ENCODE assay signal across 16 cellular contexts in genomic region chr11:104609766-104610165, GRCh38.
A peak's percentile ranks its signal among the peaks of the same experiment; 100 is the strongest.
DNase-seq lines count a peak whose midpoint lies in the region; ATAC-seq and TF ChIP-seq lines count a peak whose summit lies in the region.
"Had no signal": no experiment of that assay in that cellular context is flagged by ENCODE, and none has a peak within 500 bp of the region (broad histone marks: within the 10 kb centered on the region; RNA-seq: fewer than 3 reads in every experiment).

No MANE protein-coding gene starts in this region.

- WGBS in mammary epithelial cell (ENCODE audit: low coverage, missing lambda C conversion rate), result 100% methylated on average over 1 of the region's 1 CpG
- WGBS in spleen, 5 donors, result 25 to 39% (median 36%) methylated on average over 1 of the region's 1 CpG

- H2AFZ ChIP-seq in mammary epithelial cell (ENCODE audit: low read depth, low read length), result no peak overlapping the region
- peak overlapping the region; percentile 64 for H2AFZ ChIP-seq in fibroblast of lung (ENCODE audit: low read length)

- H3K27ac ChIP-seq in breast epithelium (peak overlapping the region; percentile 10 to 65), mammary epithelial cell (ENCODE audit: insufficient read depth, low read depth, low read length) (no peak overlapping the region), VCaP (peak overlapping the region; percentile 32), fibroblast of lung (ENCODE audit: insufficient read depth, low read length) (no peak overlapping the region), spleen (peak overlapping the region in 6 of 8 donors; percentile 1 to 60 (median 27))
- H3K27ac ChIP-seq: HL-60, Peyer's patch had no signal

- H3K27me3 ChIP-seq in breast epithelium (no peaks in the 10 kb centered on the region), mammary epithelial cell (ENCODE audit: insufficient read depth, low read length) (no peaks in the 10 kb centered on the region), fibroblast of lung (ENCODE audit: control insufficient read depth, insufficient read depth, low read length) (no peaks in the 10 kb centered on the region), spleen (replicated peaks in 1 of 7) (no peaks in the 10 kb centered on the region)
- H3K27me3 ChIP-seq: BE2C, Peyer's patch, transverse colon had no signal

- dilution Hi-C loops in mammary epithelial cell (cut with HindIII; ENCODE audit: low sequenced_read_pairs), result no loop called here

- H3K36me3 ChIP-seq in breast epithelium, result no peaks in the 10 kb centered on the region
- no peaks in the 10 kb centered on the region for H3K36me3 ChIP-seq in mammary epithelial cell (ENCODE audit: insufficient read depth, low read length)
- H3K36me3 ChIP-seq in fibroblast of lung (ENCODE audit: control insufficient read depth, insufficient read depth, low read length), result no peaks in the 10 kb centered on the region
- H3K36me3 ChIP-seq in spleen, result no peaks in the 10 kb centered on the region
- H3K36me3 ChIP-seq: BE2C, Peyer's patch, transverse colon had no signal

- no peaks in the 10 kb centered on the region for H4K20me1 ChIP-seq in mammary epithelial cell (ENCODE audit: insufficient read depth, low read length)
- no peaks in the 10 kb centered on the region for H4K20me1 ChIP-seq in fibroblast of lung (ENCODE audit: control insufficient read depth, extremely low read depth, insufficient read depth, low read length)

- H3K79me2 ChIP-seq in mammary epithelial cell (ENCODE audit: insufficient read depth, low read length), result no peaks in the 10 kb centered on the region
- H3K79me2 ChIP-seq in fibroblast of lung (ENCODE audit: control insufficient read depth, insufficient read depth, low read length), result no peaks in the 10 kb centered on the region

- H3K9me3 Mint-ChIP-seq in T-helper 2 cell treated with Interferon-gamma antibody and Interleukin-4, amounts not matched to agents 5 μg/mL and 100 μg/mL, for 36 hours, result no peaks in the 10 kb centered on the region
- H3K9me3 Mint-ChIP-seq: T-helper 1 cell treated with Interleukin-12 subunit alpha and Interleukin-12 subunit beta and Interleukin-4 antibody, amounts not matched to agents 30 μg/mL and 1 μg/mL, for 36 hours had no signal

- no TSS peak for BruUV-seq in mammary epithelial cell (replicated peaks; lab: Mats Ljungman, UMichigan)

- no peak overlapping the region for H3K4me3 ChIP-seq in breast epithelium
- no peak overlapping the region for H3K4me3 ChIP-seq in mammary epithelial cell (replicated peaks in 1 of 3; ENCODE audit: insufficient read depth in 1 of 3, low read depth in 2 of 3, low read length in 3 of 3)
- no peak overlapping the region for H3K4me3 ChIP-seq in fibroblast of lung (replicated peaks in 1 of 4; ENCODE audit: control extremely low read depth in 1 of 4, insufficient read depth in 1 of 4, low read depth in 3 of 4, low read length in 4 of 4)
- no peak overlapping the region for H3K4me3 ChIP-seq in spleen
- H3K4me3 ChIP-seq: Peyer's patch, transverse colon had no signal

- no peaks in the 10 kb centered on the region for H3K9me3 ChIP-seq in breast epithelium
- H3K9me3 ChIP-seq in mammary epithelial cell (replicated peaks; ENCODE audit: insufficient read depth, low read length), result no peaks in the 10 kb centered on the region
- no peaks in the 10 kb centered on the region for H3K9me3 ChIP-seq in fibroblast of lung (ENCODE audit: control insufficient read depth, insufficient read depth, low read depth, low read length)
- H3K9me3 ChIP-seq in spleen, result no peaks in the 10 kb centered on the region
- H3K9me3 ChIP-seq: BE2C, Peyer's patch, transverse colon had no signal

- no peaks in the 10 kb centered on the region for H3K36me3 Mint-ChIP-seq in T-helper 2 cell treated with Interferon-gamma antibody and Interleukin-4, amounts not matched to agents 5 μg/mL and 100 μg/mL, for 36 hours (ENCODE audit: low read depth)
- H3K36me3 Mint-ChIP-seq: activated naive CD8-positive, alpha-beta T cell had no signal

- CTCF ChIA-PET in mammary epithelial cell (lab: Charles Lee; ENCODE audit: low non-redundant PET), result interaction anchor here (0.7 kb wide), 1 partner anchor 1487 kb away, joined by 3 read pairs; no protein-coding TSS in a partner anchor

- no peak for DNase-seq in breast epithelium (ENCODE audit: low spot score in 2 of 2)
- DNase-seq in mammary epithelial cell, result no peak
- DNase-seq in fibroblast of lung (ENCODE audit: low read depth in 2 of 2), result peak in 1 of 2 donors; percentile 15
- no peak for DNase-seq in spleen
- DNase-seq in T-helper 2 cell treated with Interferon-gamma antibody and Interleukin-4, amounts not matched to agents 5 μg/mL and 100 μg/mL, for 36 hours (ENCODE audit: low spot score), result no peak
- no peak for DNase-seq in stimulated activated CD4-positive, alpha-beta T cell treated with anti-CD3 and anti-CD28 coated beads, Interleukin-4, amount 100 ng/mL, for 4 hours
- DNase-seq: DMS79, Peyer's patch had no signal

- H3K4me1 Mint-ChIP-seq in T-helper 2 cell treated with Interferon-gamma antibody and Interleukin-4, amounts not matched to agents 5 μg/mL and 100 μg/mL, for 36 hours (ENCODE audit: low read depth), result peaks cover 24% of the 10 kb centered on the region

- intact Hi-C loops in breast epithelium (cut with DNase I; ENCODE audit: low total_unique reads) (loop anchor here (5.0 kb wide), 1 partner anchor 293 kb away; no protein-coding TSS in a partner anchor), mammary epithelial cell (cut with micrococcal nuclease) (loop anchor here (2.0 kb wide), 1 partner anchor 1253 kb away; no protein-coding TSS in a partner anchor), spleen (cut with DNase I; ENCODE audit: low total_unique reads) (loop anchor here (10.0 kb wide), 1 partner anchor 395 kb away; no protein-coding TSS in a partner anchor)

- in situ Hi-C loops in mammary epithelial cell (cut with MboI; ENCODE audit: low sequenced_read_pairs in 2 of 2), result no loop called here

- no peaks in the 10 kb centered on the region for H3K4me1 ChIP-seq in breast epithelium
- H3K4me1 ChIP-seq in mammary epithelial cell (ENCODE audit: insufficient read depth, low read length), result no peaks in the 10 kb centered on the region
- peaks cover 3% of the 10 kb centered on the region for H3K4me1 ChIP-seq in fibroblast of lung (ENCODE audit: control insufficient read depth, extremely low read depth, insufficient read depth, low read length)
- H3K4me1 ChIP-seq in spleen, result peaks cover 0 to 16% (median 13%) of the 10 kb centered on the region in 6 donors
- H3K4me1 ChIP-seq: BE2C, Peyer's patch had no signal

- no peak overlapping the region for H3K4me2 ChIP-seq in mammary epithelial cell (ENCODE audit: insufficient read depth, low read depth, low read length)
- H3K4me2 ChIP-seq in fibroblast of lung (ENCODE audit: extremely low read depth, insufficient read depth, low read length), result no peak overlapping the region

- TF ChIP-seq POLR2A in breast epithelium (IDR thresholded peaks at IDR 0.05), result no peak
- TF ChIP-seq POLR2A in spleen (IDR thresholded peaks at IDR 0.05), result no peak

- no peak overlapping the region for H3K4me3 Mint-ChIP-seq in T-helper 2 cell treated with Interferon-gamma antibody and Interleukin-4, amounts not matched to agents 5 μg/mL and 100 μg/mL, for 36 hours
- H3K4me3 Mint-ChIP-seq: activated CD8-positive, alpha-beta memory T cell treated with anti-CD3 and anti-CD28 coated beads, Interleukin-2, amount 10 ng/mL, durations not matched to agents 7 days and 5 days; activated naive CD8-positive, alpha-beta T cell; T-helper 1 cell treated with Interleukin-12 subunit alpha and Interleukin-12 subunit beta and Interleukin-4 antibody, amounts not matched to agents 30 μg/mL and 1 μg/mL, for 36 hours had no signal

- peaks cover 7% of the 10 kb centered on the region for H3K27me3 Mint-ChIP-seq in T-helper 2 cell treated with Interferon-gamma antibody and Interleukin-4, amounts not matched to agents 5 μg/mL and 100 μg/mL, for 36 hours (ENCODE audit: low read depth)
- H3K27me3 Mint-ChIP-seq: activated CD8-positive, alpha-beta memory T cell treated with anti-CD3 and anti-CD28 coated beads, Interleukin-2, amount 10 ng/mL, durations not matched to agents 7 days and 5 days had no signal

- ATAC-seq in HG03045 (IDR thresholded peaks at IDR 0.05; ENCODE audit: unreplicated experiment), result no peak

- no peak overlapping the region for H3K27ac Mint-ChIP-seq in T-helper 2 cell treated with Interferon-gamma antibody and Interleukin-4, amounts not matched to agents 5 μg/mL and 100 μg/mL, for 36 hours
- H3K27ac Mint-ChIP-seq: activated CD8-positive, alpha-beta memory T cell treated with anti-CD3 and anti-CD28 coated beads, Interleukin-2, amount 10 ng/mL, durations not matched to agents 7 days and 5 days; activated naive CD8-positive, alpha-beta T cell; T-helper 1 cell treated with Interleukin-12 subunit alpha and Interleukin-12 subunit beta and Interleukin-4 antibody, amounts not matched to agents 30 μg/mL and 1 μg/mL, for 36 hours had no signal

- TF ChIP-seq CTCF in breast epithelium (IDR thresholded peaks at IDR 0.05) (no peak), mammary epithelial cell (conservative IDR thresholded peaks at IDR 0.05 in 1 of 2, IDR thresholded peaks at IDR 0.05 in 1 of 2; ENCODE audit: extremely low read depth in 1 of 2, insufficient read depth in 1 of 2, low read depth in 1 of 2, low read length in 2 of 2) (no peak), VCaP (conservative IDR thresholded peaks at IDR 0.05) (no peak), fibroblast of lung (conservative IDR thresholded peaks at IDR 0.05 in 1 of 2, IDR thresholded peaks at IDR 0.05 in 1 of 2; ENCODE audit: low read depth in 1 of 2, low read length in 2 of 2) (no peak), spleen (IDR thresholded peaks at IDR 0.05 in 8 of 11, conservative IDR thresholded peaks at IDR 0.05 in 3 of 11) (no peak)

- no peak overlapping the region for H3K9ac ChIP-seq in mammary epithelial cell (ENCODE audit: insufficient read depth, low read length)
- no peak overlapping the region for H3K9ac ChIP-seq in fibroblast of lung (ENCODE audit: insufficient read depth, low read length)

Comparison
In these comparisons a context has a peak if more than half of its experiments do, and no peak if none do; other contexts are left out.
1. H3K27ac ChIP-seq: peak in breast epithelium (2 of 2), VCaP (single experiment) and spleen (6 of 8); none in mammary epithelial cell (single experiment) and fibroblast of lung (single experiment).